Comparison of ENCODE assay signal across 18 cellular contexts in genomic region chr1:101376121-101377095, GRCh38.
"Had no signal": no experiment of that assay in that cellular context is flagged by ENCODE, and none has a peak within 500 bp of the region (broad histone marks: within the 10 kb centered on the region; RNA-seq: fewer than 3 reads in every experiment).

No MANE protein-coding gene starts in this region.

- H3K27me3 ChIP-seq: ascending aorta, breast epithelium, hepatocyte, left lung, pancreas had no signal

- H2AFZ ChIP-seq: hepatocyte had no signal

- H3K36me3 ChIP-seq: ascending aorta, breast epithelium, left lung, pancreas had no signal

- FAIRE-seq: keratinocyte, pancreas, urothelium cell line had no signal

- H3K27ac ChIP-seq: ascending aorta, breast epithelium, hepatocyte, left lung, pancreas had no signal

- H3K4me2 ChIP-seq: hepatocyte had no signal

- DNase-seq: activated CD4-positive, CD25-positive, alpha-beta regulatory T cell treated with anti-CD3 and anti-CD28 coated beads, Interleukin-2, amount 50 U/mL, for 72 hours; activated naive CD4-positive, alpha-beta T cell treated with anti-CD3 and anti-CD28 coated beads, Interleukin-2, amount 10 ng/mL, durations not matched to agents 7 days and 5 days; cerebellar nuclear complex; left lung; mucosa of descending colon; naive thymus-derived CD4-positive, alpha-beta T cell; pancreas; stimulated activated CD4-positive, alpha-beta T cell treated with anti-CD3 and anti-CD28 coated beads, Interleukin-12 subunit alpha, Interleukin-12 subunit beta, amount 100 ng/mL, for 4 hours; stimulated activated CD4-positive, alpha-beta T cell treated with anti-CD3 and anti-CD28 coated beads, Interleukin-2, amount 100 ng/mL, for 24 hours; T1000 had no signal

- H3K27me3 Mint-ChIP-seq: activated naive CD4-positive, alpha-beta T cell treated with anti-CD3 and anti-CD28 coated beads, Interleukin-2, amount 10 ng/mL, durations not matched to agents 7 days and 5 days; activated T-helper 17 cell treated with anti-CD3 and anti-CD28 coated beads, Interleukin-2, amount 50 U/mL, for 72 hours; dendritic cell treated with granulocyte-macrophage colony-stimulating factor and Interleukin-4, amounts not matched to agents 40 ng/mL and 50 ng/mL, for 4 days; stimulated activated memory B cell treated with anti-CD40 and anti-IgM and Interleukin-4, amounts not matched to agents 10 μg/mL and 1 μg/mL and 100 μg/mL, for 72 hours had no signal

- H3K27ac Mint-ChIP-seq: activated naive CD4-positive, alpha-beta T cell treated with anti-CD3 and anti-CD28 coated beads, Interleukin-2, amount 10 ng/mL, durations not matched to agents 7 days and 5 days; activated T-helper 17 cell treated with anti-CD3 and anti-CD28 coated beads, Interleukin-2, amount 50 U/mL, for 72 hours; dendritic cell treated with granulocyte-macrophage colony-stimulating factor and Interleukin-4, amounts not matched to agents 40 ng/mL and 50 ng/mL, for 4 days; naive thymus-derived CD4-positive, alpha-beta T cell; stimulated activated memory B cell treated with anti-CD40 and anti-IgM and Interleukin-4, amounts not matched to agents 10 μg/mL and 1 μg/mL and 100 μg/mL, for 72 hours had no signal

- H3K4me3 ChIP-seq: ascending aorta, breast epithelium, hepatocyte, left lung, mucosa of descending colon, pancreas had no signal

- H3K79me2 ChIP-seq: hepatocyte had no signal

- H3K4me3 Mint-ChIP-seq: activated naive CD4-positive, alpha-beta T cell treated with anti-CD3 and anti-CD28 coated beads, Interleukin-2, amount 10 ng/mL, durations not matched to agents 7 days and 5 days; activated T-helper 17 cell treated with anti-CD3 and anti-CD28 coated beads, Interleukin-2, amount 50 U/mL, for 72 hours; dendritic cell treated with granulocyte-macrophage colony-stimulating factor and Interleukin-4, amounts not matched to agents 40 ng/mL and 50 ng/mL, for 4 days; naive thymus-derived CD4-positive, alpha-beta T cell; stimulated activated memory B cell treated with anti-CD40 and anti-IgM and Interleukin-4, amounts not matched to agents 10 μg/mL and 1 μg/mL and 100 μg/mL, for 72 hours had no signal

- H3K9me3 ChIP-seq: breast epithelium, mucosa of descending colon, pancreas had no signal

- H3K4me1 ChIP-seq: ascending aorta, breast epithelium, left lung, pancreas had no signal

- ATAC-seq: activated T-helper 17 cell treated with anti-CD3 and anti-CD28 coated beads, Interleukin-2, amount 50 U/mL, for 72 hours; left lung; mucosa of descending colon; naive thymus-derived CD4-positive, alpha-beta T cell; pancreas; stimulated activated memory B cell treated with anti-CD40 and anti-IgM and Interleukin-4, amounts not matched to agents 10 μg/mL and 1 μg/mL and 100 μg/mL, for 72 hours had no signal
